ENCODE assay signal across 21 cellular contexts in genomic region chr1:110768595-110768994, GRCh38.
"Had no signal": no experiment of that assay in that cellular context is flagged by ENCODE, and none has a peak within 500 bp of the region (broad histone marks: within the 10 kb centered on the region; RNA-seq: fewer than 3 reads in every experiment).

No MANE protein-coding gene starts in this region.

- H3K36me3 Mint-ChIP-seq: memory B cell, mesothelial cell of epicardium, natural killer cell had no signal

- H3K27ac ChIP-seq: epithelial cell of prostate, esophagus muscularis mucosa, gastrocnemius medialis, left ventricle myocardium inferior, lower lobe of right lung, sigmoid colon, skin epidermis, stomach, thoracic aorta, transverse colon had no signal

- H3K36me3 ChIP-seq: esophagus muscularis mucosa, gastrocnemius medialis, left ventricle myocardium inferior, lower lobe of right lung, sigmoid colon, stomach, thoracic aorta, transverse colon had no signal

- H3K4me1 Mint-ChIP-seq: mesothelial cell of epicardium, neural crest cell had no signal

- H3K4me1 ChIP-seq: esophagus muscularis mucosa, left ventricle myocardium inferior, sigmoid colon, stomach had no signal

- H3K27ac Mint-ChIP-seq: effector memory CD8-positive, alpha-beta T cell; memory B cell; mesothelial cell of epicardium; natural killer cell had no signal

- H3K4me3 Mint-ChIP-seq: effector memory CD8-positive, alpha-beta T cell; memory B cell; mesothelial cell of epicardium; natural killer cell; neural crest cell had no signal

- H3K9me3 ChIP-seq: gastrocnemius medialis, lower lobe of right lung, sigmoid colon, stomach, thoracic aorta, transverse colon had no signal

- DNase-seq: effector memory CD8-positive, alpha-beta T cell; gastrocnemius medialis; glutamatergic neuron; kidney; left cardiac atrium; left ventricle myocardium inferior; lower lobe of right lung; natural killer cell; posterior cingulate gyrus; sigmoid colon; stimulated activated naive CD4-positive, alpha-beta T cell; stomach; substantia nigra; transverse colon had no signal

- ATAC-seq: effector memory CD8-positive, alpha-beta T cell; gastrocnemius medialis; left cardiac atrium; lower lobe of right lung; natural killer cell had no signal

- H3K4me3 ChIP-seq: esophagus muscularis mucosa, gastrocnemius medialis, left ventricle myocardium inferior, lower lobe of right lung, sigmoid colon, skin epidermis, stomach, thoracic aorta, transverse colon had no signal

- FAIRE-seq: kidney had no signal

- H3K9me3 Mint-ChIP-seq: effector memory CD8-positive, alpha-beta T cell; memory B cell; mesothelial cell of epicardium; natural killer cell; neural crest cell had no signal
